ENCODE assay signal across 15 cellular contexts in the genomic region with DNA sequence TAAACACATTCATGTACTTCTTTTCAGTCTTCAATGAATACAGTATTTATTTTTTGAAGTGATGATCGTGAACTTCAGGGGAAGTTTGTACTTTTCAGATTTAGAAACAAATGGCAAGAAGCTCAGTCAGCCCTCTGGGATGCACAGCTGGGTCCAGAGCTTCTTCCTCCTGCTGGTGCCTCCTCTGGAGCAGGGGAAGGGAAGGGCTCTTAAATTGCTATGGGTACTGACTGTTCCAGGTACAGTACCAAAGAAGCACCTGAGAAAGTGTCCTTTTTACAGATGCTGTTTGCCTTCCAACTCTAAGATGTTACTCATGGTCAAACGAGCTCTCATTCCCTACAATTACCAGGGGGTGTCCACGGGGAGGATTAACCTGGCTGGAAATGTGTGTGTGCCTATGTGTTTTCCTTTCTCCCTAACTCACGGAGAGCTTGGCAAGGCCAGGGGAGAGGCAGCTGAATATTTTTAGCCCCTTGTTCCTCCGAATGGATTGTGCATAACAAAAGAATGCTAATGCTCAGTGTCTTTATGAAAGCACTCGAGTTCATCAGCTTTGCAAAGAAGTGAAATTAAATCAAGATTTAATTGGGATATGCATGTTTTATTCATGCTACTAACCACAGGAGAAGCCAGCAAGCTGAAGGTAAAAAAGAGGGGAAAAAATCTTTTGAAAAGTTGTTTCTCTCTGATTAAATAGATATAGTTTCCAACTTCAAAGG.
A peak's percentile ranks its signal among the peaks of the same experiment; 100 is the strongest.
DNase-seq lines count a peak whose midpoint lies in the region; TF ChIP-seq lines count a peak whose summit lies in the region.
"Had no signal": no experiment of that assay in that cellular context is flagged by ENCODE, and none has a peak within 500 bp of the region (broad histone marks: within the 10 kb centered on the region; RNA-seq: fewer than 3 reads in every experiment).

No MANE protein-coding gene starts in this region.

- H3K36me3 ChIP-seq in H7 (replicated peaks; ENCODE audit: control insufficient read depth, insufficient read depth, low read length) (no peaks in the 10 kb centered on the region), HUES6 (ENCODE audit: control insufficient read depth, insufficient read depth, low read length) (no peaks in the 10 kb centered on the region), iPS-20b (ENCODE audit: insufficient read depth, low read depth, low read length) (no peaks in the 10 kb centered on the region)
- H3K36me3 ChIP-seq: BLaER1 treated with 17β-estradiol and CSF1 and Interleukin-3, amounts not matched to agents 10 nM and 100 nM had no signal

- H3K9me3 ChIP-seq in HUES6 (ENCODE audit: control insufficient read depth, insufficient read depth, low read depth, low read length), result peaks cover 4% of the 10 kb centered on the region; the same call in 1 of the 2 replicates
- H3K9me3 ChIP-seq in iPS-20b (ENCODE audit: insufficient read depth, low read depth, low read length), result peaks cover 6% of the 10 kb centered on the region; the same call in 1 of the 2 replicates

- H3K4me3 ChIP-seq in H7 (ENCODE audit: insufficient read depth, low read depth, low read length) (no peak overlapping the region), HUES6 (ENCODE audit: low read depth, low read length) (peak overlapping the region; percentile 15; the same call in 1 of the 2 replicates), iPS-20b (ENCODE audit: low read length) (0 out of 2 replicates have a peak overlapping the region, but pooled peaks have one; percentile 20), foreskin fibroblast (ENCODE audit: low read depth in 1 of 2, low read length in 2 of 2) (no peak overlapping the region)
- H3K4me3 ChIP-seq: BLaER1 treated with 17β-estradiol and CSF1 and Interleukin-3, amounts not matched to agents 10 nM and 100 nM; K562 had no signal

- peaks cover 10% of the 10 kb centered on the region for H3K4me1 ChIP-seq in HUES6 (ENCODE audit: control insufficient read depth, insufficient read depth, low read length)
- H3K4me1 ChIP-seq in iPS-20b (ENCODE audit: insufficient read depth, low read length), result peaks cover 12% of the 10 kb centered on the region; the same call in 1 of the 2 replicates
- H3K4me1 ChIP-seq: BLaER1 treated with 17β-estradiol and CSF1 and Interleukin-3, amounts not matched to agents 10 nM and 100 nM had no signal

- TF ChIP-seq CTCF in foreskin fibroblast (IDR thresholded peaks at IDR 0.05; ENCODE audit: low read depth, low read length), result no peak

- no peaks in the 10 kb centered on the region for H3K27me3 ChIP-seq in H7 (ENCODE audit: control insufficient read depth, insufficient read depth, low read length)
- no peaks in the 10 kb centered on the region for H3K27me3 ChIP-seq in HUES6 (ENCODE audit: control insufficient read depth, insufficient read depth, low read length)
- H3K27me3 ChIP-seq in iPS-20b (ENCODE audit: insufficient read depth, low read length), result no peaks in the 10 kb centered on the region
- H3K27me3 ChIP-seq: BLaER1 treated with 17β-estradiol and CSF1 and Interleukin-3, amounts not matched to agents 10 nM and 100 nM had no signal

- H3K9ac ChIP-seq in HUES6 (ENCODE audit: low read length) (no peak overlapping the region), iPS-20b (ENCODE audit: low read depth, low read length) (no peak overlapping the region)
- H3K9ac ChIP-seq: BLaER1 treated with 17β-estradiol and CSF1 and Interleukin-3, amounts not matched to agents 10 nM and 100 nM had no signal

- H3K27ac ChIP-seq in HUES6 (ENCODE audit: low read depth, low read length) (no peak overlapping the region), iPS-20b (ENCODE audit: low read length) (no peak overlapping the region)
- H3K27ac ChIP-seq: BLaER1 treated with 17β-estradiol and CSF1 and Interleukin-3, amounts not matched to agents 10 nM and 100 nM had no signal

- DNase-seq in H7 (peak; percentile 24), astrocyte of the hippocampus (ENCODE audit: low read depth, low spot score) (peak; percentile 23), AG08396 (ENCODE audit: low spot score) (no peak), foreskin fibroblast (no peak), DMS79 treated with DMSO at 0.1 percent for 48 hours (lab: John Stamatoyannopoulos, UW) (no peak)
- DNase-seq: AML-193; CD4-positive, CD25-positive, alpha-beta regulatory T cell; DMS53; HCEC 1CT; HFFc6; Karpas-422 had no signal

Comparison
In these comparisons a context has a peak if more than half of its experiments do, and no peak if none do; other contexts are left out.
1. DNase-seq: peak in H7 (single experiment) and astrocyte of the hippocampus (single experiment); none in AG08396 (single experiment), foreskin fibroblast (0 of 2) and DMS79 treated with DMSO at 0.1 percent for 48 hours (single experiment).
2. H3K4me3 ChIP-seq: peak in HUES6 (single experiment) and iPS-20b (single experiment); none in H7 (single experiment) and foreskin fibroblast (0 of 2).